In genomic region chr4:37982736-37983135, GRCh38 we compare ENCODE assay signal across 16 cellular contexts. TPM values are rescaled to one million over a fixed set of nuclear protein-coding genes. Genes with fewer than 3 reads are reported as not detected.
DNase-seq lines count a peak whose midpoint lies in the region; ATAC-seq and TF ChIP-seq lines count a peak whose summit lies in the region.
"Had no signal": no experiment of that assay in that cellular context is flagged by ENCODE, and none has a peak within 500 bp of the region (broad histone marks: within the 10 kb centered on the region; RNA-seq: fewer than 3 reads in every experiment).

No MANE protein-coding gene starts in this region.

- H3K27ac Mint-ChIP-seq in stimulated activated effector memory CD8-positive, alpha-beta T cell treated with anti-CD3 and anti-CD28 coated beads, Interleukin-12 subunit alpha, Interleukin-12 subunit beta, amount 100 ng/mL, for 72 hours, result no peak overlapping the region
- H3K27ac Mint-ChIP-seq in activated CD4-positive, alpha-beta memory T cell treated with anti-CD3 and anti-CD28 coated beads, Interleukin-2, amount 10 ng/mL, durations not matched to agents 7 days and 5 days, result no peak overlapping the region
- H3K27ac Mint-ChIP-seq: activated T-cell treated with anti-CD3 and anti-CD28 coated beads, Interleukin-2, amount 50 U/mL, for 72 hours had no signal

- 68 to 75% methylated on average over 5 of the region's 5 CpGs for WGBS in heart right ventricle, 2 donors

- H3K4me1 ChIP-seq in heart right ventricle, result peaks cover 0 to 87% (median 58%) of the 10 kb centered on the region in 9 donors
- H3K4me1 ChIP-seq in iPS-20b (ENCODE audit: insufficient read depth, low read length), result peaks cover 23% of the 10 kb centered on the region
- H3K4me1 ChIP-seq in osteoblast (ENCODE audit: insufficient read depth, low read length), result peaks cover 28% of the 10 kb centered on the region
- H3K4me1 ChIP-seq: prostate gland had no signal

- no peak overlapping the region for H2AFZ ChIP-seq in osteoblast (ENCODE audit: low read length)

- intact Hi-C loops in heart right ventricle (cut with DNase I), result loop anchor here in 4 of 10 donors (5.0 to 10.0 kb wide), 6 partner anchors 35 to 155 kb away; partner anchors contain the start of genes PGM2 (in 1 of the 4) and TBC1D1 (in 1 of the 4)
- intact Hi-C loops in Right ventricle myocardium superior (cut with DNase I), result no loop called here

- no peak for DNase-seq in heart right ventricle
- no peak for DNase-seq in Right ventricle myocardium superior
- no peak for DNase-seq in osteoblast (ENCODE audit: insufficient read length, low spot score, missing footprints)
- no peak for DNase-seq in stimulated activated effector memory CD8-positive, alpha-beta T cell treated with anti-CD3 and anti-CD28 coated beads, Interleukin-12 subunit alpha, Interleukin-12 subunit beta, amount 100 ng/mL, for 72 hours (ENCODE audit: low spot score in 2 of 2)
- no peak for DNase-seq in activated CD8-positive, alpha-beta memory T cell treated with anti-CD3 and anti-CD28 coated beads, Interleukin-2, amount 50 U/mL, for 4 hours
- DNase-seq in NCI-H82 treated with DMSO at 0.1 percent for 48 hours (lab: John Stamatoyannopoulos, UW; ENCODE audit: unreplicated experiment), result no peak
- DNase-seq in activated CD4-positive, alpha-beta memory T cell treated with anti-CD3 and anti-CD28 coated beads, Interleukin-2, amount 10 ng/mL, durations not matched to agents 7 days and 5 days, result no peak
- DNase-seq: activated CD4-positive, alpha-beta T cell treated with anti-CD3 and anti-CD28 coated beads, Interleukin-2, amount 50 U/mL, for 1 hour; activated T-cell treated with anti-CD3 and anti-CD28 coated beads, Interleukin-2, amount 50 U/mL, for 72 hours; DND-41; Karpas-422; substantia nigra had no signal

- H3K9ac ChIP-seq in iPS-20b (ENCODE audit: low read depth, low read length), result 0 out of 2 replicates have a peak overlapping the region, but pooled peaks have one; percentile 2

- peaks cover 0 to 4% (median 0%) of the 10 kb centered on the region in 9 donors for H3K36me3 ChIP-seq in heart right ventricle
- no peaks in the 10 kb centered on the region for H3K36me3 ChIP-seq in iPS-20b (ENCODE audit: insufficient read depth, low read depth, low read length)
- H3K36me3 ChIP-seq in osteoblast (ENCODE audit: insufficient read depth, low read length), result no peaks in the 10 kb centered on the region
- H3K36me3 ChIP-seq: cardiac muscle cell, prostate gland had no signal

- H4K20me1 ChIP-seq in osteoblast (ENCODE audit: insufficient read depth, low read length), result peaks cover 2% of the 10 kb centered on the region

- no peaks in the 10 kb centered on the region for H3K27me3 ChIP-seq in heart right ventricle
- H3K27me3 ChIP-seq in iPS-20b (ENCODE audit: insufficient read depth, low read length), result no peaks in the 10 kb centered on the region
- H3K27me3 ChIP-seq in osteoblast (ENCODE audit: insufficient read depth, low read length), result no peaks in the 10 kb centered on the region
- H3K27me3 ChIP-seq: cardiac muscle cell had no signal

- H3K27ac ChIP-seq in heart right ventricle (peak overlapping the region in 9 of 10 donors; percentile 14 to 66 (median 58)), iPS-20b (ENCODE audit: low read length) (no peak overlapping the region), osteoblast (ENCODE audit: low read depth, low read length) (peak overlapping the region; percentile 23)
- H3K27ac ChIP-seq: A549, cardiac muscle cell, prostate gland had no signal

- peaks cover 88% of the 10 kb centered on the region for H3K79me2 ChIP-seq in osteoblast (ENCODE audit: insufficient read depth, low read length)

- peak overlapping the region; percentile 8 for H3K4me2 ChIP-seq in osteoblast (ENCODE audit: insufficient read depth, low read length)

- peaks cover 33% of the 10 kb centered on the region for H3K4me1 Mint-ChIP-seq in stimulated activated effector memory CD8-positive, alpha-beta T cell treated with anti-CD3 and anti-CD28 coated beads, Interleukin-12 subunit alpha, Interleukin-12 subunit beta, amount 100 ng/mL, for 72 hours
- peaks cover 32% of the 10 kb centered on the region for H3K4me1 Mint-ChIP-seq in activated CD4-positive, alpha-beta memory T cell treated with anti-CD3 and anti-CD28 coated beads, Interleukin-2, amount 10 ng/mL, durations not matched to agents 7 days and 5 days

- H3K4me3 ChIP-seq in heart right ventricle (no peak overlapping the region), iPS-20b (ENCODE audit: low read length) (no peak overlapping the region), osteoblast (ENCODE audit: insufficient read depth, low read length) (no peak overlapping the region)
- H3K4me3 ChIP-seq: A549, cardiac muscle cell, prostate gland had no signal

- POLR2A ChIA-PET in activated CD4-positive, alpha-beta memory T cell treated with anti-CD3 and anti-CD28 coated beads, Interleukin-2, amount 10 ng/mL, durations not matched to agents 7 days and 5 days (lab: Charles Lee), result no interaction called here

- H3K9me3 Mint-ChIP-seq in stimulated activated effector memory CD8-positive, alpha-beta T cell treated with anti-CD3 and anti-CD28 coated beads, Interleukin-12 subunit alpha, Interleukin-12 subunit beta, amount 100 ng/mL, for 72 hours, result no peaks in the 10 kb centered on the region
- no peaks in the 10 kb centered on the region for H3K9me3 Mint-ChIP-seq in activated CD4-positive, alpha-beta memory T cell treated with anti-CD3 and anti-CD28 coated beads, Interleukin-2, amount 10 ng/mL, durations not matched to agents 7 days and 5 days
- H3K9me3 Mint-ChIP-seq: activated T-cell treated with anti-CD3 and anti-CD28 coated beads, Interleukin-2, amount 50 U/mL, for 72 hours had no signal

- CTCF ChIA-PET in activated CD4-positive, alpha-beta memory T cell treated with anti-CD3 and anti-CD28 coated beads, Interleukin-2, amount 10 ng/mL, durations not matched to agents 7 days and 5 days (lab: Charles Lee), result interaction anchor here (0.7 kb wide), 1 partner anchor 88 kb away, joined by 3 read pairs; no protein-coding TSS in a partner anchor

- H3K9me3 ChIP-seq in heart right ventricle, result no peaks in the 10 kb centered on the region
- H3K9me3 ChIP-seq in iPS-20b (ENCODE audit: insufficient read depth, low read depth, low read length), result no peaks in the 10 kb centered on the region
- no peaks in the 10 kb centered on the region for H3K9me3 ChIP-seq in osteoblast (ENCODE audit: low read depth, low read length)
- H3K9me3 ChIP-seq: A549, prostate gland had no signal

- no peaks in the 10 kb centered on the region for H3K36me3 Mint-ChIP-seq in stimulated activated effector memory CD8-positive, alpha-beta T cell treated with anti-CD3 and anti-CD28 coated beads, Interleukin-12 subunit alpha, Interleukin-12 subunit beta, amount 100 ng/mL, for 72 hours
- H3K36me3 Mint-ChIP-seq in activated CD4-positive, alpha-beta memory T cell treated with anti-CD3 and anti-CD28 coated beads, Interleukin-2, amount 10 ng/mL, durations not matched to agents 7 days and 5 days (ENCODE audit: low read depth), result no peaks in the 10 kb centered on the region

- H3K4me3 Mint-ChIP-seq in stimulated activated effector memory CD8-positive, alpha-beta T cell treated with anti-CD3 and anti-CD28 coated beads, Interleukin-12 subunit alpha, Interleukin-12 subunit beta, amount 100 ng/mL, for 72 hours, result no peak overlapping the region
- H3K4me3 Mint-ChIP-seq in activated CD4-positive, alpha-beta memory T cell treated with anti-CD3 and anti-CD28 coated beads, Interleukin-2, amount 10 ng/mL, durations not matched to agents 7 days and 5 days, result no peak overlapping the region
- H3K4me3 Mint-ChIP-seq: activated T-cell treated with anti-CD3 and anti-CD28 coated beads, Interleukin-2, amount 50 U/mL, for 72 hours had no signal

- ATAC-seq in heart right ventricle (peak in 4 of 8 donors; percentile 34 to 68 (median 50)), Right ventricle myocardium superior (ENCODE audit: poor library complexity) (no peak)
- ATAC-seq in stimulated activated effector memory CD8-positive, alpha-beta T cell treated with anti-CD3 and anti-CD28 coated beads, Interleukin-12 subunit alpha, Interleukin-12 subunit beta, amount 100 ng/mL, for 72 hours, result no peak
- ATAC-seq: A549; activated T-cell treated with anti-CD3 and anti-CD28 coated beads, Interleukin-2, amount 50 U/mL, for 72 hours had no signal

- H3K27me3 Mint-ChIP-seq in activated CD4-positive, alpha-beta memory T cell treated with anti-CD3 and anti-CD28 coated beads, Interleukin-2, amount 10 ng/mL, durations not matched to agents 7 days and 5 days, result no peaks in the 10 kb centered on the region

- TF ChIP-seq CTCF in heart right ventricle (IDR thresholded peaks at IDR 0.05), result no peak
- no peak for TF ChIP-seq CTCF in osteoblast (IDR thresholded peaks at IDR 0.05; ENCODE audit: extremely low read depth, low read depth, low read length)

RNA-seq across cellular contexts. Expression of gene PTTG2, which starts 22.5 kb away (rescaled TPM):
- 1 to 10 TPM in 1 of 10 donors, under 1 TPM in 7, not detected in 2; 0.55 to 1.0 (median 0.87) TPM for total RNA-seq in heart right ventricle
- 1 to 10 TPM; 1.2 to 1.6 TPM for polyA plus RNA-seq in heart right ventricle
- 0.67 TPM for total RNA-seq in Right ventricle myocardium superior
- total RNA-seq in osteoblast, result not detected in 2 replicates
- total RNA-seq in activated CD4-positive, alpha-beta memory T cell treated with anti-CD3 and anti-CD28 coated beads, Interleukin-2, amount 10 ng/mL, durations not matched to agents 7 days and 5 days, result under 1 TPM; 0.86 to 0.90 TPM
- total RNA-seq: activated T-cell treated with anti-CD3 and anti-CD28 coated beads, Interleukin-2, amount 50 U/mL, for 72 hours; cardiac muscle cell had no signal
- polyA plus RNA-seq: A549, cardiac muscle cell had no signal
